1 cellular context compared by ENCODE assay signal in genomic region chr15:65730560-65731172, GRCh38.
TF ChIP-seq lines count a peak whose summit lies in the region.

No MANE protein-coding gene starts in this region.

TF ChIP-seq in HEK293, 187 proteins besides CTCF, POLR2A, EP300 and RAD21 (continued from another document and continues in another):
- TF ChIP-seq, protein P1, sequence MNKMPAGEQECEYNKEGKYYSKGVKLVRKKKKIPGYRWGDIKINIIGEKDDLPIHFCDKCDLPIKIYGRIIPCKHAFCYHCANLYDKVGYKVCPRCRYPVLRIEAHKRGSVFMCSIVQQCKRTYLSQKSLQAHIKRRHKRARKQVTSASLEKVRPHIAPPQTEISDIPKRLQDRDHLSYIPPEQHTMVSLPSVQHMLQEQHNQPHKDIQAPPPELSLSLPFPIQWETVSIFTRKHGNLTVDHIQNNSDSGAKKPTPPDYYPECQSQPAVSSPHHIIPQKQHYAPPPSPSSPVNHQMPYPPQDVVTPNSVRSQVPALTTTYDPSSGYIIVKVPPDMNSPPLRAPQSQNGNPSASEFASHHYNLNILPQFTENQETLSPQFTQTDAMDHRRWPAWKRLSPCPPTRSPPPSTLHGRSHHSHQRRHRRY (tag by site-specific recombination; IDR thresholded peaks at IDR 0.05), result no peak
- TF ChIP-seq ZBTB1 (tag by site-specific recombination; IDR thresholded peaks at IDR 0.05) (no peak), ZNF558 (tag by site-specific recombination; IDR thresholded peaks at IDR 0.05) (peak; percentile 38; the same call in 1 of the 2 replicates), REPIN1 (tag by site-specific recombination; IDR thresholded peaks at IDR 0.05; ENCODE audit: low read depth) (no peak), ZNF561 (tag by site-specific recombination; IDR thresholded peaks at IDR 0.05; ENCODE audit: borderline replicate concordance) (no peak), ZSCAN30 (tag by site-specific recombination; IDR thresholded peaks at IDR 0.05) (no peak; the same call in 1 of the 2 replicates), ZNF121 (tag by site-specific recombination; IDR thresholded peaks at IDR 0.05) (no peak), ZNF214 (tag by site-specific recombination; IDR thresholded peaks at IDR 0.05; ENCODE audit: borderline replicate concordance) (no peak), ZNF777 (tag by site-specific recombination; IDR thresholded peaks at IDR 0.05; ENCODE audit: borderline replicate concordance) (no peak), ZNF433 (tag by site-specific recombination; IDR thresholded peaks at IDR 0.05; ENCODE audit: low read depth) (no peak), ZNF660 (tag by site-specific recombination; IDR thresholded peaks at IDR 0.05) (0 out of 2 replicates have a peak, but pooled peaks have one; percentile 36), ZBTB21 (tag by site-specific recombination; IDR thresholded peaks at IDR 0.05) (0 out of 2 replicates have a peak, but pooled peaks have one; percentile 16), BCL11B (tag by site-specific recombination; IDR thresholded peaks at IDR 0.05; ENCODE audit: low read depth) (no peak), ZNF626 (tag by site-specific recombination; IDR thresholded peaks at IDR 0.05) (no peak), ZNF791 (tag by site-specific recombination; IDR thresholded peaks at IDR 0.05) (no peak), OSR2 (tag by site-specific recombination; IDR thresholded peaks at IDR 0.05) (no peak), ZNF404 (tag by site-specific recombination; IDR thresholded peaks at IDR 0.05) (no peak), ZEB2 (tag by site-specific recombination; IDR thresholded peaks at IDR 0.05) (peak; percentile 85), BCL6B (tag by site-specific recombination; IDR thresholded peaks at IDR 0.05) (peak; percentile 68), ZNF473 (tag by site-specific recombination; IDR thresholded peaks at IDR 0.05) (no peak), YY1 (tag by site-specific recombination; IDR thresholded peaks at IDR 0.05) (no peak), ZNF664 (tag by site-specific recombination; IDR thresholded peaks at IDR 0.05) (peak; percentile 98), ZNF324 (tag by site-specific recombination; IDR thresholded peaks at IDR 0.05) (peak; percentile 17; the same call in 1 of the 2 replicates), ZNF48 (tag by site-specific recombination; IDR thresholded peaks at IDR 0.05) (no peak), ZNF621 (tag by site-specific recombination; IDR thresholded peaks at IDR 0.05) (no peak), PRDM6 (tag by site-specific recombination; IDR thresholded peaks at IDR 0.05) (peak; percentile 92), ZNF184 (tag by site-specific recombination; IDR thresholded peaks at IDR 0.05) (no peak), ZBTB26 (tag by site-specific recombination; optimal IDR thresholded peaks at IDR 0.05) (no peak), ZNF843 (tag by site-specific recombination; IDR thresholded peaks at IDR 0.05) (peak; percentile 72; the same call in 1 of the 2 replicates), ZBTB20 (tag by site-specific recombination; IDR thresholded peaks at IDR 0.05) (no peak), ZNF768 (tag by site-specific recombination; IDR thresholded peaks at IDR 0.05) (no peak), ZNF23 (tag by site-specific recombination; IDR thresholded peaks at IDR 0.05; ENCODE audit: borderline replicate concordance) (no peak), ZNF24 (tag by site-specific recombination; IDR thresholded peaks at IDR 0.05) (peak; percentile 46), GLI2 (tag by site-specific recombination; IDR thresholded peaks at IDR 0.05; ENCODE audit: borderline replicate concordance, low read depth) (no peak), ZNF132 (tag by site-specific recombination; IDR thresholded peaks at IDR 0.05; ENCODE audit: borderline replicate concordance) (no peak), ZNF211 (tag by site-specific recombination; IDR thresholded peaks at IDR 0.05; ENCODE audit: low read depth) (no peak), ZNF138 (tag by site-specific recombination; IDR thresholded peaks at IDR 0.05; ENCODE audit: borderline replicate concordance) (no peak), KLF9 (tag by site-specific recombination; IDR thresholded peaks at IDR 0.05; ENCODE audit: low read depth) (no peak)
- TF ChIP-seq, protein P2, sequence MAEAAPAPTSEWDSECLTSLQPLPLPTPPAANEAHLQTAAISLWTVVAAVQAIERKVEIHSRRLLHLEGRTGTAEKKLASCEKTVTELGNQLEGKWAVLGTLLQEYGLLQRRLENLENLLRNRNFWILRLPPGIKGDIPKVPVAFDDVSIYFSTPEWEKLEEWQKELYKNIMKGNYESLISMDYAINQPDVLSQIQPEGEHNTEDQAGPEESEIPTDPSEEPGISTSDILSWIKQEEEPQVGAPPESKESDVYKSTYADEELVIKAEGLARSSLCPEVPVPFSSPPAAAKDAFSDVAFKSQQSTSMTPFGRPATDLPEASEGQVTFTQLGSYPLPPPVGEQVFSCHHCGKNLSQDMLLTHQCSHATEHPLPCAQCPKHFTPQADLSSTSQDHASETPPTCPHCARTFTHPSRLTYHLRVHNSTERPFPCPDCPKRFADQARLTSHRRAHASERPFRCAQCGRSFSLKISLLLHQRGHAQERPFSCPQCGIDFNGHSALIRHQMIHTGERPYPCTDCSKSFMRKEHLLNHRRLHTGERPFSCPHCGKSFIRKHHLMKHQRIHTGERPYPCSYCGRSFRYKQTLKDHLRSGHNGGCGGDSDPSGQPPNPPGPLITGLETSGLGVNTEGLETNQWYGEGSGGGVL (tag by site-specific recombination; IDR thresholded peaks at IDR 0.05), result peak; percentile 30; the same call in 1 of the 2 replicates
- TF ChIP-seq, protein P3, sequence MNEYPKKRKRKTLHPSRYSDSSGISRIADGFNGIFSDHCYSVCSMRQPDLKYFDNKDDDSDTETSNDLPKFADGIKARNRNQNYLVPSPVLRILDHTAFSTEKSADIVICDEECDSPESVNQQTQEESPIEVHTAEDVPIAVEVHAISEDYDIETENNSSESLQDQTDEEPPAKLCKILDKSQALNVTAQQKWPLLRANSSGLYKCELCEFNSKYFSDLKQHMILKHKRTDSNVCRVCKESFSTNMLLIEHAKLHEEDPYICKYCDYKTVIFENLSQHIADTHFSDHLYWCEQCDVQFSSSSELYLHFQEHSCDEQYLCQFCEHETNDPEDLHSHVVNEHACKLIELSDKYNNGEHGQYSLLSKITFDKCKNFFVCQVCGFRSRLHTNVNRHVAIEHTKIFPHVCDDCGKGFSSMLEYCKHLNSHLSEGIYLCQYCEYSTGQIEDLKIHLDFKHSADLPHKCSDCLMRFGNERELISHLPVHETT (tag by site-specific recombination; IDR thresholded peaks at IDR 0.05), result no peak
- TF ChIP-seq, protein P4, sequence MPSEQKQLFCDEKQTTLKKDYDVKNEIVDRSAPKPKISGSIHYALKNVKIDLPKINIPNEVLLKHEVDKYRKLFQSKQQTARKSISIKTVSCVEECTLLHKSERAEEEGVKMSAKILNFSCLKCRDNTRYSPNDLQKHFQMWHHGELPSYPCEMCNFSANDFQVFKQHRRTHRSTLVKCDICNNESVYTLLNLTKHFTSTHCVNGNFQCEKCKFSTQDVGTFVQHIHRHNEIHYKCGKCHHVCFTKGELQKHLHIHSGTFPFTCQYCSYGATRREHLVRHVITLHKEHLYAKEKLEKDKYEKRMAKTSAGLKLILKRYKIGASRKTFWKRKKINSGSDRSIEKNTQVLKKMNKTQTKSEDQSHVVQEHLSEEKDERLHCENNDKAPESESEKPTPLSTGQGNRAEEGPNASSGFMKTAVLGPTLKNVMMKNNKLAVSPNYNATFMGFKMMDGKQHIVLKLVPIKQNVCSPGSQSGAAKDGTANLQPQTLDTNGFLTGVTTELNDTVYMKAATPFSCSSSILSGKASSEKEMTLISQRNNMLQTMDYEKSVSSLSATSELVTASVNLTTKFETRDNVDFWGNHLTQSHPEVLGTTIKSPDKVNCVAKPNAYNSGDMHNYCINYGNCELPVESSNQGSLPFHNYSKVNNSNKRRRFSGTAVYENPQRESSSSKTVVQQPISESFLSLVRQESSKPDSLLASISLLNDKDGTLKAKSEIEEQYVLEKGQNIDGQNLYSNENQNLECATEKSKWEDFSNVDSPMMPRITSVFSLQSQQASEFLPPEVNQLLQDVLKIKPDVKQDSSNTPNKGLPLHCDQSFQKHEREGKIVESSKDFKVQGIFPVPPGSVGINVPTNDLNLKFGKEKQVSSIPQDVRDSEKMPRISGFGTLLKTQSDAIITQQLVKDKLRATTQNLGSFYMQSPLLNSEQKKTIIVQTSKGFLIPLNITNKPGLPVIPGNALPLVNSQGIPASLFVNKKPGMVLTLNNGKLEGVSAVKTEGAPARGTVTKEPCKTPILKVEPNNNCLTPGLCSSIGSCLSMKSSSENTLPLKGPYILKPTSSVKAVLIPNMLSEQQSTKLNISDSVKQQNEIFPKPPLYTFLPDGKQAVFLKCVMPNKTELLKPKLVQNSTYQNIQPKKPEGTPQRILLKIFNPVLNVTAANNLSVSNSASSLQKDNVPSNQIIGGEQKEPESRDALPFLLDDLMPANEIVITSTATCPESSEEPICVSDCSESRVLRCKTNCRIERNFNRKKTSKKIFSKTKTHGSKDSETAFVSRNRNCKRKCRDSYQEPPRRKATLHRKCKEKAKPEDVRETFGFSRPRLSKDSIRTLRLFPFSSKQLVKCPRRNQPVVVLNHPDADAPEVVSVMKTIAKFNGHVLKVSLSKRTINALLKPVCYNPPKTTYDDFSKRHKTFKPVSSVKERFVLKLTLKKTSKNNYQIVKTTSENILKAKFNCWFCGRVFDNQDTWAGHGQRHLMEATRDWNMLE (tag by site-specific recombination; conservative IDR thresholded peaks at IDR 0.05; ENCODE audit: low read depth), result peak; percentile 37; the same call in 1 of the 2 replicates
- TF ChIP-seq, protein P5, sequence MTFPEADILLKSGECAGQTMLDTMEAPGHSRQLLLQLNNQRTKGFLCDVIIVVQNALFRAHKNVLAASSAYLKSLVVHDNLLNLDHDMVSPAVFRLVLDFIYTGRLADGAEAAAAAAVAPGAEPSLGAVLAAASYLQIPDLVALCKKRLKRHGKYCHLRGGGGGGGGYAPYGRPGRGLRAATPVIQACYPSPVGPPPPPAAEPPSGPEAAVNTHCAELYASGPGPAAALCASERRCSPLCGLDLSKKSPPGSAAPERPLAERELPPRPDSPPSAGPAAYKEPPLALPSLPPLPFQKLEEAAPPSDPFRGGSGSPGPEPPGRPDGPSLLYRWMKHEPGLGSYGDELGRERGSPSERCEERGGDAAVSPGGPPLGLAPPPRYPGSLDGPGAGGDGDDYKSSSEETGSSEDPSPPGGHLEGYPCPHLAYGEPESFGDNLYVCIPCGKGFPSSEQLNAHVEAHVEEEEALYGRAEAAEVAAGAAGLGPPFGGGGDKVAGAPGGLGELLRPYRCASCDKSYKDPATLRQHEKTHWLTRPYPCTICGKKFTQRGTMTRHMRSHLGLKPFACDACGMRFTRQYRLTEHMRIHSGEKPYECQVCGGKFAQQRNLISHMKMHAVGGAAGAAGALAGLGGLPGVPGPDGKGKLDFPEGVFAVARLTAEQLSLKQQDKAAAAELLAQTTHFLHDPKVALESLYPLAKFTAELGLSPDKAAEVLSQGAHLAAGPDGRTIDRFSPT (tag by site-specific recombination; IDR thresholded peaks at IDR 0.05), result no peak
- TF ChIP-seq, protein P6, sequence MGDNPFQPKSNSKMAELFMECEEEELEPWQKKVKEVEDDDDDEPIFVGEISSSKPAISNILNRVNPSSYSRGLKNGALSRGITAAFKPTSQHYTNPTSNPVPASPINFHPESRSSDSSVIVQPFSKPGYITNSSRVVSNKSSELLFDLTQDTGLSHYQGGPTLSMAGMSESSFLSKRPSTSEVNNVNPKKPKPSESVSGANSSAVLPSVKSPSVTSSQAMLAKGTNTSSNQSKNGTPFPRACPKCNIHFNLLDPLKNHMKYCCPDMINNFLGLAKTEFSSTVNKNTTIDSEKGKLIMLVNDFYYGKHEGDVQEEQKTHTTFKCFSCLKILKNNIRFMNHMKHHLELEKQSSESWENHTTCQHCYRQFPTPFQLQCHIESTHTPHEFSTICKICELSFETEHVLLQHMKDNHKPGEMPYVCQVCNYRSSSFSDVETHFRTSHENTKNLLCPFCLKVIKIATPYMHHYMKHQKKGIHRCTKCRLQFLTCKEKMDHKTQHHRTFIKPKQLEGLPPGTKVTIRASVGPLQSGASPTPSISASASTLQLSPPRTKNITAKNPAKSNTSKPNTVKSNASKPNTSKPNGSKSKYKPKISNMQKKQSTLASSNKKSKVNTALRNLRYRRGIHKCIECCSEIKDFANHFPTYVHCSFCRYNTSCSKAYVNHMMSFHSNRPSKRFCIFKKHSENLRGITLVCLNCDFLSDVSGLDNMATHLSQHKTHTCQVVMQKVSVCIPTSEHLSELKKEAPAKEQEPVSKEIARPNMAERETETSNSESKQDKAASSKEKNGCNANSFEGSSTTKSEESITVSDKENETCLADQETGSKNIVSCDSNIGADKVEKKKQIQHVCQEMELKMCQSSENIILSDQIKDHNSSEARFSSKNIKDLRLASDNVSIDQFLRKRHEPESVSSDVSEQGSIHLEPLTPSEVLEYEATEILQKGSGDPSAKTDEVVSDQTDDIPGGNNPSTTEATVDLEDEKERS (tag by site-specific recombination; IDR thresholded peaks at IDR 0.05), result no peak
